ENCODE assay signal across 14 cellular contexts in the genomic region with DNA sequence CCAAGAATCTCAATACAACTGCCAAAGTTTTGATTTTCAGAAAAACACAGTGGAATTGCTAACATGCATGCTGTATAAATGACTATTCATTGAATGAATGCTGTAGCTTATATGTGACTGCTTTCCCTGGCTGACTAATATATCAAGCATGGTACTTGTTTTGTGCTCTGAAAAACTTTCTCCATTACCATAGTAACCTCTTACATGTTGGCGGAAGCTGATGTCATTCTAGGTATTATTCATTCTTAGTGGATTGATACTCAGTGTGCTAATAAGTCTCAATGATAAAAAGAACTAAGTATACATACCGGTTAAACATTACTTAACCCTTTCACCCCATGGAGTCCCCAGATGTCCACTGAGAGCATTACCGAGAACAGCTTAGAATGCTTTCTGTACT.
DNase-seq lines count a peak whose midpoint lies in the region; ATAC-seq, FAIRE-seq and TF ChIP-seq lines count a peak whose summit lies in the region.
"Had no signal": no experiment of that assay in that cellular context is flagged by ENCODE, and none has a peak within 500 bp of the region (broad histone marks: within the 10 kb centered on the region; RNA-seq: fewer than 3 reads in every experiment).

No MANE protein-coding gene starts in this region.

- DNase-seq in A549 (ENCODE audit: low read depth in 1 of 2, low spot score in 1 of 2) = peak; percentile 16 to 62
- peak; percentile 75 for DNase-seq in RWPE1 (ENCODE audit: low spot score)
- peak; percentile 9 for DNase-seq in fibroblast of villous mesenchyme (ENCODE audit: low read depth)
- DNase-seq in NCI-H1417 (lab: John Stamatoyannopoulos, UW) = no peak
- no peak for DNase-seq in COLO668 (lab: John Stamatoyannopoulos, UW; ENCODE audit: unreplicated experiment)
- DNase-seq in activated CD8-positive, alpha-beta memory T cell treated with anti-CD3 and anti-CD28 coated beads, Interleukin-2, amount 50 U/mL, for 4 hours = no peak
- DNase-seq: activated naive CD4-positive, alpha-beta T cell treated with anti-CD3 and anti-CD28 coated beads, Interleukin-2, amount 10 ng/mL, durations not matched to agents 7 days and 5 days; NCI-H2029 treated with DMSO at 0.1 percent for 48 hours; sigmoid colon; stimulated activated naive CD8-positive, alpha-beta T cell treated with anti-CD3 and anti-CD28 coated beads, Interleukin-15, amount 100 ng/mL, for 72 hours; T-cell had no signal

- peak; percentile 76 to 98 for ATAC-seq in A549
- peak; percentile 52 for ATAC-seq in GM18909 (IDR thresholded peaks at IDR 0.05; ENCODE audit: poor library complexity, unreplicated experiment)
- ATAC-seq in HG03025 (IDR thresholded peaks at IDR 0.05; ENCODE audit: low FRiP score, unreplicated experiment) = no peak
- ATAC-seq: stimulated activated naive CD8-positive, alpha-beta T cell treated with anti-CD3 and anti-CD28 coated beads, Interleukin-15, amount 100 ng/mL, for 72 hours had no signal

- POLR2A ChIA-PET in A549 (lab: Yijun Ruan, JAX) = no interaction called here
- POLR2A ChIA-PET in RWPE1 (lab: Yijun Ruan, JAX; ENCODE audit: low non-redundant PET) = no interaction called here

- no peak for TF ChIP-seq EP300 in A549 (IDR thresholded peaks at IDR 0.05)

- TF ChIP-seq POLR2A in A549 (IDR thresholded peaks at IDR 0.05; ENCODE audit: low read length) = no peak

- FAIRE-seq in A549 (lab: Jason Lieb, UNC) = no peak

- H3K9me3 ChIP-seq in A549 = no peaks in the 10 kb centered on the region
- H3K9me3 ChIP-seq: BLaER1 treated with 17β-estradiol and CSF1 and Interleukin-3, amounts not matched to agents 10 nM and 100 nM; sigmoid colon had no signal

- H3K4me3 ChIP-seq in A549 (no peak overlapping the region), fibroblast of villous mesenchyme (ENCODE audit: low read depth, low read length) (no peak overlapping the region)
- H3K4me3 ChIP-seq: BLaER1 treated with 17β-estradiol and CSF1 and Interleukin-3, amounts not matched to agents 10 nM and 100 nM; sigmoid colon had no signal

- WGBS in A549 (ENCODE audit: missing lambda C conversion rate) = 8% methylated on average over 3 of the region's 3 CpGs

- TF ChIP-seq CTCF in A549 (IDR thresholded peaks at IDR 0.05) (no peak), RWPE1 (conservative IDR thresholded peaks at IDR 0.05; ENCODE audit: low read depth) (no peak), fibroblast of villous mesenchyme (IDR thresholded peaks at IDR 0.05; ENCODE audit: insufficient read depth, low read depth, low read length) (no peak)

- H3K27ac ChIP-seq in A549 (0 out of 6 replicates have a peak overlapping the region, but pooled peaks of 1 of the 2 experiments have one; percentile 2), RWPE1 (no peak overlapping the region)
- H3K27ac ChIP-seq: BLaER1 treated with 17β-estradiol and CSF1 and Interleukin-3, amounts not matched to agents 10 nM and 100 nM; sigmoid colon had no signal

- CTCF ChIA-PET in A549 (lab: Yijun Ruan, JAX) (no interaction called here), RWPE1 (lab: Yijun Ruan, JAX) (no interaction called here)

- H3K4me2 ChIP-seq in A549 = 0 out of 3 replicates have a peak overlapping the region, but pooled peaks have one; percentile 22
- H3K4me2 ChIP-seq: BLaER1 treated with 17β-estradiol and CSF1 and Interleukin-3, amounts not matched to agents 10 nM and 100 nM had no signal

- no peak for TF ChIP-seq RAD21 in A549 (conservative IDR thresholded peaks at IDR 0.05 in 1 of 2, IDR thresholded peaks at IDR 0.05 in 1 of 2)

- no peaks in the 10 kb centered on the region for H3K4me1 ChIP-seq in A549
- H3K4me1 ChIP-seq: BLaER1 treated with 17β-estradiol and CSF1 and Interleukin-3, amounts not matched to agents 10 nM and 100 nM; sigmoid colon had no signal

TF ChIP-seq in A549, 52 proteins besides CTCF, POLR2A, EP300 and RAD21:
- TF ChIP-seq FOSL2 (IDR thresholded peaks at IDR 0.05) (no peak), FOSL2 (CRISPR knock-in tag; IDR thresholded peaks at IDR 0.05) (peak; percentile 49), MYC (IDR thresholded peaks at IDR 0.05; ENCODE audit: borderline replicate concordance, low read length) (no peak), JUNB (IDR thresholded peaks at IDR 0.05) (peak; percentile 33; the same call in 1 of the 2 replicates)
TF ChIP-seq in A549: peak in this region for 2.

Comparison
In these comparisons a context has a peak if more than half of its experiments do, and no peak if none do; other contexts are left out.
1. DNase-seq: peak in A549 (2 of 2), RWPE1 (single experiment) and fibroblast of villous mesenchyme (single experiment); none in NCI-H1417 (0 of 3), COLO668 (single experiment) and activated CD8-positive, alpha-beta memory T cell treated with anti-CD3 and anti-CD28 coated beads, Interleukin-2, amount 50 U/mL, for 4 hours (single experiment).